Comparison of ENCODE assay signal across 20 cellular contexts in the genomic region with DNA sequence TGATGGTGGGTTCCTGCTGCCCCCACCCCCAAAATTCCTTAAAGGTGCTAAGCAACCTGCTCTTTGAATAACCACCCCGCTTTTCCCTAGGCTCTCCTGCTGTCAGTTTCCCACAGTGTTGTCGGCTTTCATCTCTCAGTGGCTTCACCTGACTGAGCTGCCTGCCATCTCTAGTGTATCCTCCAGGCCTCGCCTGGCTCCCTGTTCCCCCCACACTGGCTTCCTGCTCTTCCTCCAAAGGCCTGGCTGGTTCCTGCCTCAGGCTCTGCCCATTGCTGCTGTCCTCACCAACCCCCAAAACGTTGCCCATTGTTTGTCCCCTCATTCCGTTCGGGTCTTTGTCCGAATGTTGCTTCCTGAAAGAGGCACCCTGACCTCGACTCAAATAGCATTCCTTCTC.
DNase-seq lines count a peak whose midpoint lies in the region; ATAC-seq and TF ChIP-seq lines count a peak whose summit lies in the region.
"Had no signal": no experiment of that assay in that cellular context is flagged by ENCODE, and none has a peak within 500 bp of the region (broad histone marks: within the 10 kb centered on the region; RNA-seq: fewer than 3 reads in every experiment).

No MANE protein-coding gene starts in this region.

- no peaks in the 10 kb centered on the region for H3K79me1 ChIP-seq in H9 (ENCODE audit: insufficient read depth, low read depth, low read length, poor library complexity, severe bottlenecking)

- H3K4me3 Mint-ChIP-seq in H9 (no peak overlapping the region), glutamatergic neuron (ENCODE audit: unreplicated experiment) (no peak overlapping the region)
- H3K4me3 Mint-ChIP-seq in activated CD4-positive, alpha-beta memory T cell treated with anti-CD3 and anti-CD28 coated beads, Interleukin-2, amount 10 ng/mL, durations not matched to agents 7 days and 5 days = no peak overlapping the region
- H3K4me3 Mint-ChIP-seq: CD8-positive, alpha-beta memory T cell had no signal

- H3K36me3 ChIP-seq in right atrium auricular region (peaks cover 25% of the 10 kb centered on the region), psoas muscle (ENCODE audit: insufficient read depth in 1 of 2, low read depth in 1 of 2) (peaks cover 4 to 14% of the 10 kb centered on the region in 2 donors), vagina (peaks cover 5 to 20% of the 10 kb centered on the region in 2 donors)

- H3K18ac ChIP-seq in H9 (ENCODE audit: insufficient read length, low read depth, low read length) = no peak overlapping the region

- no peak overlapping the region for H2BK15ac ChIP-seq in H9 (ENCODE audit: low read depth, low read length)

- no peak overlapping the region for H3K4ac ChIP-seq in H9 (ENCODE audit: low read depth, low read length)

- no peaks in the 10 kb centered on the region for H3K9me3 Mint-ChIP-seq in H9
- H3K9me3 Mint-ChIP-seq in glutamatergic neuron (ENCODE audit: unreplicated experiment) = peaks cover 4% of the 10 kb centered on the region
- no peaks in the 10 kb centered on the region for H3K9me3 Mint-ChIP-seq in activated CD4-positive, alpha-beta memory T cell treated with anti-CD3 and anti-CD28 coated beads, Interleukin-2, amount 10 ng/mL, durations not matched to agents 7 days and 5 days
- H3K9me3 Mint-ChIP-seq: CD8-positive, alpha-beta memory T cell had no signal

- CTCF ChIA-PET in activated CD4-positive, alpha-beta memory T cell treated with anti-CD3 and anti-CD28 coated beads, Interleukin-2, amount 10 ng/mL, durations not matched to agents 7 days and 5 days (lab: Charles Lee) = no interaction called here

- no peak overlapping the region for H3K23ac ChIP-seq in H9 (ENCODE audit: insufficient read length, low read depth, low read length)

- H3K27me3 Mint-ChIP-seq in H9 (ENCODE audit: low read depth) = no peaks in the 10 kb centered on the region
- H3K27me3 Mint-ChIP-seq in glutamatergic neuron (ENCODE audit: unreplicated experiment) = peaks cover 8% of the 10 kb centered on the region
- no peaks in the 10 kb centered on the region for H3K27me3 Mint-ChIP-seq in activated CD4-positive, alpha-beta memory T cell treated with anti-CD3 and anti-CD28 coated beads, Interleukin-2, amount 10 ng/mL, durations not matched to agents 7 days and 5 days
- H3K27me3 Mint-ChIP-seq: CD8-positive, alpha-beta memory T cell had no signal

- H3K27ac ChIP-seq in right atrium auricular region = peak overlapping the region in 1 of 2 donors; percentile 49
- no peak overlapping the region for H3K27ac ChIP-seq in H9 (ENCODE audit: insufficient read length, low read depth, low read length)
- peak overlapping the region; percentile 90 for H3K27ac ChIP-seq in psoas muscle
- no peak overlapping the region for H3K27ac ChIP-seq in vagina
- H3K27ac ChIP-seq: BLaER1 treated with 17β-estradiol and CSF1 and Interleukin-3, amounts not matched to agents 10 nM and 100 nM had no signal

- no peaks in the 10 kb centered on the region for H3K27me3 ChIP-seq in right atrium auricular region
- no peaks in the 10 kb centered on the region for H3K27me3 ChIP-seq in H9 (ENCODE audit: insufficient read depth, low read length)
- H3K27me3 ChIP-seq in psoas muscle (ENCODE audit: insufficient read depth in 3 of 3, low read length in 2 of 3) = no peaks in the 10 kb centered on the region
- no peaks in the 10 kb centered on the region for H3K27me3 ChIP-seq in vagina
- H3K27me3 ChIP-seq: BLaER1 treated with 17β-estradiol and CSF1 and Interleukin-3, amounts not matched to agents 10 nM and 100 nM; MG63 had no signal

- intact Hi-C loops in left ventricle myocardium superior (cut with micrococcal nuclease) = no loop called here
- intact Hi-C loops in psoas muscle (cut with DNase I) = loop anchor here (5.0 to 10.0 kb wide), 2 partner anchors 46 to 179 kb away; no protein-coding TSS in a partner anchor
- intact Hi-C loops in vagina (cut with DNase I) = no loop called here

- H3K14ac ChIP-seq in H9 (ENCODE audit: insufficient read depth, low read length) = no peak overlapping the region

- H3K4me3 ChIP-seq in right atrium auricular region (no peak overlapping the region), psoas muscle (no peak overlapping the region), vagina (no peak overlapping the region)
- H3K4me3 ChIP-seq: BLaER1 treated with 17β-estradiol and CSF1 and Interleukin-3, amounts not matched to agents 10 nM and 100 nM; MG63 had no signal

- H4K20me1 ChIP-seq in H9 (ENCODE audit: control insufficient read depth, insufficient read depth, insufficient read length) = no peaks in the 10 kb centered on the region

- H3K9me3 ChIP-seq in right atrium auricular region (no peaks in the 10 kb centered on the region), H9 (ENCODE audit: control insufficient read depth, low read depth, low read length) (no peaks in the 10 kb centered on the region), psoas muscle (no peaks in the 10 kb centered on the region), vagina (no peaks in the 10 kb centered on the region)
- H3K9me3 ChIP-seq: MG63, SK-N-SH had no signal

- no peak overlapping the region for H4K91ac ChIP-seq in H9 (ENCODE audit: insufficient read length, low read depth, low read length)

- peak overlapping the region; percentile 54 to 86 (median 79); a peak in 5 of 7 replicates for H3K27ac Mint-ChIP-seq in H9
- peak overlapping the region; percentile 48 for H3K27ac Mint-ChIP-seq in glutamatergic neuron (ENCODE audit: unreplicated experiment)
- H3K27ac Mint-ChIP-seq in activated CD4-positive, alpha-beta memory T cell treated with anti-CD3 and anti-CD28 coated beads, Interleukin-2, amount 10 ng/mL, durations not matched to agents 7 days and 5 days = no peak overlapping the region

- no peak overlapping the region for H2BK120ac ChIP-seq in H9 (ENCODE audit: low read depth, low read length, poor library complexity, severe bottlenecking)

- H2BK20ac ChIP-seq in H9 (ENCODE audit: low read depth, low read length, poor library complexity, severe bottlenecking) = no peak overlapping the region

- H3K4me2 ChIP-seq in H9 (ENCODE audit: insufficient read depth, insufficient read length, low read length) = no peak overlapping the region
- H3K4me2 ChIP-seq: BLaER1 treated with 17β-estradiol and CSF1 and Interleukin-3, amounts not matched to agents 10 nM and 100 nM; SK-N-SH had no signal

- no peak overlapping the region for H4K5ac ChIP-seq in H9 (ENCODE audit: insufficient read length, low read depth, low read length)

- peaks cover 0 to 16% of the 10 kb centered on the region in 2 donors for H3K4me1 ChIP-seq in right atrium auricular region
- no peaks in the 10 kb centered on the region for H3K4me1 ChIP-seq in H9 (ENCODE audit: insufficient read depth, low read length)
- H3K4me1 ChIP-seq in psoas muscle = peaks cover 43% of the 10 kb centered on the region
- no peaks in the 10 kb centered on the region for H3K4me1 ChIP-seq in vagina
- H3K4me1 ChIP-seq: BLaER1 treated with 17β-estradiol and CSF1 and Interleukin-3, amounts not matched to agents 10 nM and 100 nM had no signal

- H2BK5ac ChIP-seq in H9 (ENCODE audit: insufficient read length, low read length) = no peak overlapping the region

- no peak overlapping the region for H3K9ac ChIP-seq in H9 (ENCODE audit: extremely low read depth, insufficient read length, low read length)
- H3K9ac ChIP-seq: BLaER1 treated with 17β-estradiol and CSF1 and Interleukin-3, amounts not matched to agents 10 nM and 100 nM; SK-N-SH had no signal

- H3K56ac ChIP-seq in H9 (ENCODE audit: insufficient read length, low read depth, low read length) = no peak overlapping the region

- no peaks in the 10 kb centered on the region for H3K23me2 ChIP-seq in H9 (ENCODE audit: insufficient read length, low read depth, low read length, poor library complexity, severe bottlenecking)

- TF ChIP-seq CTCF in right atrium auricular region (IDR thresholded peaks at IDR 0.05) (no peak), H9 (conservative IDR thresholded peaks at IDR 0.05) (no peak), glutamatergic neuron (IDR thresholded peaks at IDR 0.05; ENCODE audit: partially characterized antibody, unreplicated experiment) (no peak), psoas muscle (IDR thresholded peaks at IDR 0.05) (no peak), vagina (IDR thresholded peaks at IDR 0.05) (no peak)

- H3K36me3 Mint-ChIP-seq in H9 (ENCODE audit: insufficient read depth in 1 of 3, low read depth in 3 of 3) (peaks cover 16 to 28% (median 22%) of the 10 kb centered on the region in 3 experiments; a peak in 6 of 7 replicates), glutamatergic neuron (ENCODE audit: unreplicated experiment) (peaks cover 14% of the 10 kb centered on the region)
- H3K36me3 Mint-ChIP-seq in activated CD4-positive, alpha-beta memory T cell treated with anti-CD3 and anti-CD28 coated beads, Interleukin-2, amount 10 ng/mL, durations not matched to agents 7 days and 5 days (ENCODE audit: low read depth) = peaks cover 29% of the 10 kb centered on the region

- TF ChIP-seq POLR2A in vagina (IDR thresholded peaks at IDR 0.05) = no peak

- H3K4me1 Mint-ChIP-seq in H9 (peaks cover 14 to 22% of the 10 kb centered on the region in 2 experiments), glutamatergic neuron (ENCODE audit: low read depth, unreplicated experiment) (peaks cover 16% of the 10 kb centered on the region)
- no peaks in the 10 kb centered on the region for H3K4me1 Mint-ChIP-seq in activated CD4-positive, alpha-beta memory T cell treated with anti-CD3 and anti-CD28 coated beads, Interleukin-2, amount 10 ng/mL, durations not matched to agents 7 days and 5 days

- H2AK5ac ChIP-seq in H9 (ENCODE audit: insufficient read length, low read length) = no peak overlapping the region

- H4K8ac ChIP-seq in H9 (replicated peaks; ENCODE audit: insufficient read length, low read depth, low read length) = no peak overlapping the region

- no peak overlapping the region for H2BK12ac ChIP-seq in H9 (ENCODE audit: insufficient read length, low read depth, low read length)

- ATAC-seq in left ventricle myocardium superior = peak; percentile 17
- ATAC-seq in psoas muscle = peak in 3 of 4 donors; percentile 17 to 29 (median 23)
- ATAC-seq: HCT116 had no signal

- POLR2A ChIA-PET in activated CD4-positive, alpha-beta memory T cell treated with anti-CD3 and anti-CD28 coated beads, Interleukin-2, amount 10 ng/mL, durations not matched to agents 7 days and 5 days (lab: Charles Lee) = no interaction called here

- no peak overlapping the region for H3T11ph ChIP-seq in H9 (ENCODE audit: low read length)

- H3K79me2 ChIP-seq in H9 (ENCODE audit: insufficient read depth, low read length) = no peaks in the 10 kb centered on the region

- no peak overlapping the region for H2AFZ ChIP-seq in H9 (ENCODE audit: low read length)

- no CpG with 5 or more reads among the region's 8 CpGs for WGBS in H9 (ENCODE audit: extremely low coverage, insufficient read length, low lambda C conversion rate)
- WGBS in psoas muscle, 3 donors = 36 to 43% (median 41%) methylated on average over 8 of the region's 8 CpGs

- DNase-seq in left ventricle myocardium superior (no peak), right atrium auricular region (ENCODE audit: low spot score) (no peak), H9 (no peak), glutamatergic neuron (no peak), psoas muscle (no peak), vagina (ENCODE audit: extremely low spot score in 2 of 2) (no peak), anterior cingulate cortex (lab: John Stamatoyannopoulos, UW) (no peak)
- no peak for DNase-seq in activated CD4-positive, alpha-beta memory T cell treated with anti-CD3 and anti-CD28 coated beads, Interleukin-2, amount 10 ng/mL, durations not matched to agents 7 days and 5 days
- DNase-seq: CD8-positive, alpha-beta memory T cell; DND-41; Kasumi-1; MG63; NCI-H1092; NCI-H2081 treated with DMSO at 0.1 percent for 48 hours; NCI-H748 treated with DMSO at 0.1 percent for 48 hours; OCI-M1; SHP77 treated with DMSO at 0.1 percent for 48 hours; SK-N-SH had no signal

Comparison
In these comparisons a context has a peak if more than half of its experiments do, and no peak if none do; other contexts are left out.
1. intact Hi-C loops: an anchor here in psoas muscle (5.0 to 10.0 kb wide); none called in left ventricle myocardium superior and vagina.